ENCODE assay signal across 8 cellular contexts in the genomic region with DNA sequence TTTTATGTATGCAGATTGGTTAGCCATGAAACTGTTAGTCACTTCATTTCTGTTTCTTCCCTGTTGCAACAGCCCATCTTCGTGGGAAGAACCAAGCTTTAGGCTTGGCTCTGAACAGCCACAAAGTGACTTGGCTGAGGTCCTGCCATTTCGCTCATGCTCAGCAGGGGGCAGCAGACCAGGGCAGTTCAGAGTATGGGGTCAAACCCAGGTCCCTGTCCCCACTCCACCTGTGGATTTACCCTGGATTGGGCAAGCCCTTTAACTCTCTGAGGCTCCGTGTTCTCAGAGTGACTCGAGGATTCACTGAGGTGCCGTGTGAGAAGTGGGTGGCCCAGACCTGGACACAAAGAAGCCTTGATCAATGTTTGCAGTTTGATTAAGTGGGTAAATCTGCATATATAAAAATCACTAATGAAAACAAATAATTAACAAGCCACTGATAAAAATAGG. TPM values are rescaled to one million over a fixed set of nuclear protein-coding genes. Genes with fewer than 3 reads are reported as not detected.
A peak's percentile ranks its signal among the peaks of the same experiment; 100 is the strongest.
DNase-seq lines count a peak whose midpoint lies in the region; ATAC-seq, FAIRE-seq and TF ChIP-seq lines count a peak whose summit lies in the region.

No MANE protein-coding gene starts in this region.

- no peak overlapping the region for H3K4me3 ChIP-seq in PC-9

- FAIRE-seq in GM12892 (lab: Jason Lieb, UNC) = peak; percentile 67

- BruUV-seq in PC-9 (replicated peaks; lab: Mats Ljungman, UMichigan) = no TSS peak

- ATAC-seq in sciatic nerve (peak; percentile 52), GM21526 (IDR thresholded peaks at IDR 0.05; ENCODE audit: low FRiP score, unreplicated experiment) (no peak), HG02840 (IDR thresholded peaks at IDR 0.05; ENCODE audit: low FRiP score, unreplicated experiment) (no peak)

- H2AFZ ChIP-seq in PC-9 = no peak overlapping the region

- CTCF ChIA-PET in PC-9 (lab: Charles Lee) = interaction anchor here (0.6 kb wide), 1 partner anchor 281 kb away, joined by 3 read pairs; no protein-coding TSS in a partner anchor

- no peaks in the 10 kb centered on the region for H3K79me2 ChIP-seq in PC-9 (ENCODE audit: low read depth)

- H3F3A ChIP-seq in PC-9 (ENCODE audit: insufficient read depth, low read depth) = peaks cover 4% of the 10 kb centered on the region; the same call in 1 of the 2 replicates

- no peak for TF ChIP-seq POLR2A in GM12892 (IDR thresholded peaks at IDR 0.05; ENCODE audit: low read depth, low read length)

- no peaks in the 10 kb centered on the region for H3K9me3 ChIP-seq in PC-9 (ENCODE audit: insufficient read depth, low read depth)

- no peaks in the 10 kb centered on the region for H4K20me1 ChIP-seq in PC-9 (ENCODE audit: insufficient read depth)

- no peaks in the 10 kb centered on the region for H3K27me3 ChIP-seq in PC-9 (ENCODE audit: insufficient read depth, low read depth)

- peak; percentile 86 for TF ChIP-seq CTCF in PC-9 (conservative IDR thresholded peaks at IDR 0.05)

- no peak overlapping the region for H3K4me2 ChIP-seq in PC-9

- POLR2A ChIA-PET in PC-9 (lab: Charles Lee; ENCODE audit: unreplicated experiment) = no interaction called here

- no peaks in the 10 kb centered on the region for H3K4me1 ChIP-seq in PC-9 (replicated peaks; ENCODE audit: insufficient read depth)

- DNase-seq in ACHN (peak; percentile 22), GM12892 (ENCODE audit: insufficient read length) (no peak), PC-9 (peak in 1 of 2 experiments; percentile 41), glomerular visceral epithelial cell (ENCODE audit: extremely low spot score) (peak; percentile 40), sciatic nerve (ENCODE audit: low spot score) (no peak)
- peak in 3 of 4 experiments; percentile 16 to 44 (median 19) for DNase-seq in activated naive CD4-positive, alpha-beta T cell (lab: John Stamatoyannopoulos, UW)

- in situ Hi-C loops in ACHN (cut with HindIII; ENCODE audit: low pct_ligation_motif_present, low pct_unique_long_range_greater_than_20kb, low sequenced_read_pairs) = no loop called here

- H3K36me3 ChIP-seq in PC-9 (ENCODE audit: low read depth) = peaks cover 18% of the 10 kb centered on the region

- H3K27ac ChIP-seq in PC-9 = peak overlapping the region; percentile 37; the same call in 1 of the 2 replicates

- H3K9me2 ChIP-seq in PC-9 (ENCODE audit: insufficient read depth) = no peaks in the 10 kb centered on the region

- intact Hi-C loops in PC-9 (cut with micrococcal nuclease; ENCODE audit: unreplicated experiment) = no loop called here
- intact Hi-C loops in sciatic nerve (cut with DNase I) = no loop called here

RNA-seq across cellular contexts. Expression of a gene that starts 19.8 kb away (rescaled TPM):
- polyA plus RNA-seq in GM12892 (2012; ENCODE audit: missing spikeins) = 1.3 TPM
- total RNA-seq in PC-9 (2021) = not detected in 2 replicates
- total RNA-seq in sciatic nerve = 72.1 TPM

RNA-seq across cellular contexts. Expression of a gene that starts 22.5 kb away (rescaled TPM):
- 123 TPM for polyA plus RNA-seq in GM12892 (2012; ENCODE audit: missing spikeins)
- 145 and 179 TPM in 2 replicates for total RNA-seq in PC-9 (2021)
- 247 TPM for total RNA-seq in sciatic nerve

Comparison
In these comparisons a context has a peak if more than half of its experiments do, and no peak if none do; other contexts are left out.
1. DNase-seq: peak in ACHN (single experiment), activated naive CD4-positive, alpha-beta T cell (3 of 4) and glomerular visceral epithelial cell (single experiment); none in GM12892 (single experiment) and sciatic nerve (single experiment).
2. RNA of a gene that starts 19.8 kb away (total RNA-seq): 72.1 TPM in sciatic nerve (single experiment); not detected in PC-9; every median in the first group is over 10 times any median in the second.